In the genomic region with DNA sequence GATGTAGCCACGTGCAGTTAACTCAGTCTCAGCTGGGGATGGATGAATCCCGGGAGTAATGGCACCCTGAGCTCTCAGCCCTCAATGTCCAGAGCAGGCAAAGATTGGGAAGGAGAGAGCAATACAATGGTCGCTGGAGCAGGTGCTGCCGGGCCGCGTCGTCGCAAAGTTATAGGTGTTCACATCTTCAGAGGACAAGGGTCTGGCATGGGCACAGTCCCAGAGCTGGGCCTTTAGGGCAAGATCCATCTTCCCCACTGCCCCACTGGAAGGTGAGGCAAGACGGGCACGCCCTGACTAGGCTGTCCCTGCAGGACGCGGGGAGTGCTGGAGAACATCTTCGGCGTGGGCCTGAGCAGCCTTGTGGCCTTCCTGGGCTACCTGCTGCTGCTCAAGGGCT, we compare ENCODE assay signal across 33 cellular contexts. TPM values are rescaled to one million over a fixed set of nuclear protein-coding genes. Genes with fewer than 3 reads are reported as not detected.
"Had no signal": no experiment of that assay in that cellular context is flagged by ENCODE, and none has a peak within 500 bp of the region (broad histone marks: within the 10 kb centered on the region; RNA-seq: fewer than 3 reads in every experiment).

No MANE protein-coding gene starts in this region.

- H3K9me3 Mint-ChIP-seq: activated B cell treated with CpG ODN at 0.5 μM for 24 hours; activated CD8-positive, alpha-beta T cell treated with anti-CD3 and anti-CD28 coated beads for 36 hours; activated naive CD8-positive, alpha-beta T cell treated with anti-CD3 and anti-CD28 coated beads, Interleukin-2, amount 50 U/mL, for 24 hours; activated T-cell treated with anti-CD3 and anti-CD28 coated beads, Interleukin-2, amount 50 U/mL, for 4 hours; activated T-helper 1 cell treated with anti-CD3 and anti-CD28 coated beads, Interleukin-12 subunit alpha, Interleukin-12 subunit beta, Interleukin-2, Interleukin-4 antibody, amounts not matched to agents 30 ng/mL and 10 ng/mL and 1 ng/mL, durations not matched to agents 14 hours and 24 hours and 36 hours; T-helper 2 cell treated with Interferon-gamma antibody and Interleukin-4, amounts not matched to agents 5 μg/mL and 100 μg/mL, for 36 hours had no signal

- H3K27me3 Mint-ChIP-seq: activated B cell treated with CpG ODN at 0.5 μM for 24 hours; activated CD8-positive, alpha-beta T cell treated with anti-CD3 and anti-CD28 coated beads for 36 hours; activated naive CD8-positive, alpha-beta T cell treated with anti-CD3 and anti-CD28 coated beads, Interleukin-2, amount 50 U/mL, for 24 hours had no signal

- H3K9me3 ChIP-seq: Peyer's patch had no signal

- H3K4me3 Mint-ChIP-seq: activated B cell treated with CpG ODN at 0.5 μM for 24 hours; activated CD8-positive, alpha-beta T cell treated with anti-CD3 and anti-CD28 coated beads for 36 hours; activated naive CD8-positive, alpha-beta T cell treated with anti-CD3 and anti-CD28 coated beads, Interleukin-2, amount 50 U/mL, for 24 hours; activated T-cell treated with anti-CD3 and anti-CD28 coated beads, Interleukin-2, amount 50 U/mL, for 4 hours; activated T-helper 1 cell treated with anti-CD3 and anti-CD28 coated beads, Interleukin-12 subunit alpha, Interleukin-12 subunit beta, Interleukin-2, Interleukin-4 antibody, amounts not matched to agents 30 ng/mL and 10 ng/mL and 1 ng/mL, durations not matched to agents 14 hours and 24 hours and 36 hours; T-helper 2 cell treated with Interferon-gamma antibody and Interleukin-4, amounts not matched to agents 5 μg/mL and 100 μg/mL, for 36 hours had no signal

- DNase-seq: activated B cell treated with CpG ODN at 0.5 μM for 24 hours; activated CD4-positive, alpha-beta T cell treated with anti-CD3 and anti-CD28 coated beads for 4 hours; activated CD4-positive, alpha-beta T cell treated with anti-CD3 and anti-CD28 coated beads, Interleukin-2, amount 50 U/mL, for 1 hour; activated CD4-positive, CD25-positive, alpha-beta regulatory T cell treated with anti-CD3 and anti-CD28 coated beads, Interleukin-2, amount 50 U/mL, for 72 hours; activated CD8-positive, alpha-beta T cell treated with anti-CD3 and anti-CD28 coated beads for 36 hours; activated effector memory CD4-positive, alpha-beta T cell treated with Interleukin-2 at 50 U/mL for 16 hours; activated naive CD4-positive, alpha-beta T cell treated with anti-CD3 and anti-CD28 coated beads, Interleukin-2, amount 50 U/mL, for 16 hours; activated naive CD8-positive, alpha-beta T cell treated with anti-CD3 and anti-CD28 coated beads, Interleukin-2, amount 50 U/mL, for 24 hours; activated T-cell treated with anti-CD3 and anti-CD28 coated beads for 4 hours; activated T-cell treated with anti-CD3 and anti-CD28 coated beads, Interleukin-2, amount 50 U/mL, for 4 hours; anterior cingulate cortex; brain microvascular endothelial cell; central memory CD4-positive, alpha-beta T cell; MM.1S; MV-4-11; NCI-H1092; NCI-H1436 treated with DMSO at 0.1 percent for 48 hours; NCI-H1694 treated with DMSO at 0.1 percent for 48 hours; NCI-H2029; NCI-H345; NCI-H524 treated with DMSO at 0.1 percent for 48 hours; PC-3; Peyer's patch; RPMI8226; SIG-M5; SW 1271 had no signal

- H3K27me3 ChIP-seq: brain microvascular endothelial cell, Peyer's patch had no signal

- H3K4me1 ChIP-seq: Peyer's patch had no signal

- ATAC-seq: activated CD8-positive, alpha-beta T cell treated with anti-CD3 and anti-CD28 coated beads for 36 hours; activated naive CD8-positive, alpha-beta T cell treated with anti-CD3 and anti-CD28 coated beads, Interleukin-2, amount 50 U/mL, for 24 hours; activated T-cell treated with anti-CD3 and anti-CD28 coated beads, Interleukin-2, amount 50 U/mL, for 4 hours; PC-3; Right ventricle myocardium inferior; SK-N-SH treated with all-trans-retinoic acid at 6 μM for 48 hours had no signal

- H3K27ac Mint-ChIP-seq: activated B cell treated with CpG ODN at 0.5 μM for 24 hours; activated CD8-positive, alpha-beta T cell treated with anti-CD3 and anti-CD28 coated beads for 36 hours; activated naive CD8-positive, alpha-beta T cell treated with anti-CD3 and anti-CD28 coated beads, Interleukin-2, amount 50 U/mL, for 24 hours; activated T-helper 1 cell treated with anti-CD3 and anti-CD28 coated beads, Interleukin-12 subunit alpha, Interleukin-12 subunit beta, Interleukin-2, Interleukin-4 antibody, amounts not matched to agents 30 ng/mL and 10 ng/mL and 1 ng/mL, durations not matched to agents 14 hours and 24 hours and 36 hours; T-helper 2 cell treated with Interferon-gamma antibody and Interleukin-4, amounts not matched to agents 5 μg/mL and 100 μg/mL, for 36 hours had no signal

- H3K27ac ChIP-seq: brain microvascular endothelial cell, KMS-11, Peyer's patch had no signal

- H3K4me3 ChIP-seq: Peyer's patch had no signal

RNA-seq across cellular contexts. Expression of a gene that starts 27.6 kb away (rescaled TPM):
- total RNA-seq: NCI-H460, SK-MEL-5 had no signal
